In genomic region chr13:26599403-26599802, GRCh38 we compare ENCODE assay signal across 18 cellular contexts.
"Had no signal": no experiment of that assay in that cellular context is flagged by ENCODE, and none has a peak within 500 bp of the region (broad histone marks: within the 10 kb centered on the region; RNA-seq: fewer than 3 reads in every experiment).

No MANE protein-coding gene starts in this region.

- ATAC-seq: natural killer cell, right cardiac atrium had no signal

- H3K9me3 ChIP-seq: prostate gland had no signal

- H3K27ac ChIP-seq: prostate gland, tibial nerve had no signal

- H3K4me3 ChIP-seq: prostate gland, tibial nerve had no signal

- H3K36me3 ChIP-seq: prostate gland, tibial nerve had no signal

- H3K27me3 ChIP-seq: tibial nerve had no signal

- DNase-seq: activated CD4-positive, alpha-beta T cell treated with anti-CD3 and anti-CD28 coated beads, Interleukin-2, amount 50 U/mL, for 1 hour; activated CD4-positive, CD25-positive, alpha-beta regulatory T cell; activated CD8-positive, alpha-beta memory T cell treated with anti-CD3 and anti-CD28 coated beads for 24 hours; activated naive CD8-positive, alpha-beta T cell treated with anti-CD3 and anti-CD28 coated beads for 36 hours; amygdala; cortex of kidney; effector CD8-positive, alpha-beta T cell; foreskin melanocyte; mesenchymal stem cell; natural killer cell; nucleus accumbens; right cardiac atrium; small intestine; stimulated activated CD4-positive, alpha-beta T cell treated with anti-CD3 and anti-CD28 coated beads, Interleukin-4, amount 100 ng/mL, for 24 hours; stimulated activated naive CD4-positive, alpha-beta T cell treated with Interleukin-2 at 50 U/mL for 16 hours; substantia nigra had no signal

- H3K4me1 ChIP-seq: prostate gland had no signal
